In the genomic region with DNA sequence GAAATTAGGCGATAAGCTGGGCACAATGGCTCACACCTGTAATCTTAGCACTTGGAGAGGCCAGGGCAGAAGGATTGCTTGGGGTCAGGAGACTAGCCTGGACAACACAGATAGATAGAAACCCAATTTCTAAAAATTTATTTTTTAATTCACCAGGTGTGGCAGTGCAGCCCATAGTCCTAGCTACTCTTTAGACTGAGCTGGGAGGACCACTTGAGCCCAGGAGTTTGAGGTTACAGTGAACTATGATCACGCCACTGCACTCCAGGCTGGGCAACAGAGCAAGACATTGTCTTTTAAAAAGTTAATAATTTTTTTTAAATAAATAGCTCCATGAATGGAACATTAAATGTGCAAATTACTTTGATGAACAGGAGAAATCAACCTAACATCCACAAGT, we compare ENCODE assay signal across 1 cellular context.
TF ChIP-seq lines count a peak whose summit lies in the region.

No MANE protein-coding gene starts in this region.

TF ChIP-seq in K562, 482 proteins besides CTCF, POLR2A, EP300 and RAD21:
- TF ChIP-seq KAT7 (CRISPR knock-in tag; IDR thresholded peaks at IDR 0.05; ENCODE audit: borderline replicate concordance) (no peak), MTA3 (IDR thresholded peaks at IDR 0.05; ENCODE audit: borderline replicate concordance) (no peak), MYC (IDR thresholded peaks at IDR 0.05; ENCODE audit: low read depth, low read length) (no peak), MYC (CRISPR knock-in tag; IDR thresholded peaks at IDR 0.05; ENCODE audit: borderline replicate concordance, low read depth) (no peak)
- TF ChIP-seq, protein P1, sequence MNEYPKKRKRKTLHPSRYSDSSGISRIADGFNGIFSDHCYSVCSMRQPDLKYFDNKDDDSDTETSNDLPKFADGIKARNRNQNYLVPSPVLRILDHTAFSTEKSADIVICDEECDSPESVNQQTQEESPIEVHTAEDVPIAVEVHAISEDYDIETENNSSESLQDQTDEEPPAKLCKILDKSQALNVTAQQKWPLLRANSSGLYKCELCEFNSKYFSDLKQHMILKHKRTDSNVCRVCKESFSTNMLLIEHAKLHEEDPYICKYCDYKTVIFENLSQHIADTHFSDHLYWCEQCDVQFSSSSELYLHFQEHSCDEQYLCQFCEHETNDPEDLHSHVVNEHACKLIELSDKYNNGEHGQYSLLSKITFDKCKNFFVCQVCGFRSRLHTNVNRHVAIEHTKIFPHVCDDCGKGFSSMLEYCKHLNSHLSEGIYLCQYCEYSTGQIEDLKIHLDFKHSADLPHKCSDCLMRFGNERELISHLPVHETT (CRISPR knock-in tag; conservative IDR thresholded peaks at IDR 0.05 in 1 of 2, IDR thresholded peaks at IDR 0.05 in 1 of 2) = no peak
